17 cellular contexts compared by ENCODE assay signal in genomic region chr15:83192742-83193141, GRCh38. TPM values are rescaled to one million over a fixed set of nuclear protein-coding genes. Genes with fewer than 3 reads are reported as not detected.
DNase-seq lines count a peak whose midpoint lies in the region; ATAC-seq, FAIRE-seq and TF ChIP-seq lines count a peak whose summit lies in the region.
"Had no signal": no experiment of that assay in that cellular context is flagged by ENCODE, and none has a peak within 500 bp of the region (broad histone marks: within the 10 kb centered on the region; RNA-seq: fewer than 3 reads in every experiment).

No MANE protein-coding gene starts in this region.

- H3K4me1 Mint-ChIP-seq in WTC11: peaks cover 44% of the 10 kb centered on the region
- peaks cover 11% of the 10 kb centered on the region for H3K4me1 Mint-ChIP-seq in activated T-helper 17 cell treated with anti-CD3 and anti-CD28 coated beads, Interleukin-2, amount 50 U/mL, for 72 hours

- H3K9me3 Mint-ChIP-seq in WTC11: peaks cover 13% of the 10 kb centered on the region
- H3K9me3 Mint-ChIP-seq in activated T-helper 17 cell treated with anti-CD3 and anti-CD28 coated beads, Interleukin-2, amount 50 U/mL, for 72 hours: no peaks in the 10 kb centered on the region
- H3K9me3 Mint-ChIP-seq: CD8-positive, alpha-beta T cell had no signal

- H3K27ac Mint-ChIP-seq in WTC11: peak overlapping the region; percentile 16
- no peak overlapping the region for H3K27ac Mint-ChIP-seq in activated T-helper 17 cell treated with anti-CD3 and anti-CD28 coated beads, Interleukin-2, amount 50 U/mL, for 72 hours
- H3K27ac Mint-ChIP-seq: CD8-positive, alpha-beta T cell had no signal

- CTCF ChIA-PET in WTC11 (lab: Charles Lee): no interaction called here

- ATAC-seq in WTC11 (no peak), esophagus mucosa (peak; percentile 25), HG02840 (IDR thresholded peaks at IDR 0.05; ENCODE audit: low FRiP score, unreplicated experiment) (no peak)
- no peak for ATAC-seq in activated T-helper 17 cell treated with anti-CD3 and anti-CD28 coated beads, Interleukin-2, amount 50 U/mL, for 72 hours (replicated peaks)
- ATAC-seq: CD8-positive, alpha-beta T cell had no signal

- H3K27me3 ChIP-seq in HUES6 (ENCODE audit: control insufficient read depth, insufficient read depth, low read length): no peaks in the 10 kb centered on the region
- H3K27me3 ChIP-seq: BLaER1 treated with 17β-estradiol and CSF1 and Interleukin-3, amounts not matched to agents 10 nM and 100 nM had no signal

- no peak for TF ChIP-seq CTCF in WTC11 (IDR thresholded peaks at IDR 0.05)
- TF ChIP-seq CTCF in GM13976 (IDR thresholded peaks at IDR 0.05; ENCODE audit: borderline replicate concordance, control extremely low read depth, extremely low read depth, insufficient read depth, missing control alignments): no peak

- POLR2A ChIA-PET in WTC11 (lab: Charles Lee): no interaction called here

- no peaks in the 10 kb centered on the region for H3K27me3 Mint-ChIP-seq in WTC11 (ENCODE audit: low read depth)
- H3K27me3 Mint-ChIP-seq in activated T-helper 17 cell treated with anti-CD3 and anti-CD28 coated beads, Interleukin-2, amount 50 U/mL, for 72 hours: peaks cover 13% of the 10 kb centered on the region

- FAIRE-seq in GM12891 (lab: Jason Lieb, UNC): peak; percentile 59
- FAIRE-seq: H54 had no signal

- DNase-seq in GM12891 (ENCODE audit: insufficient read length, low spot score) (no peak), WTC11 (ENCODE audit: low spot score) (no peak), NOMO-1 treated with dmso at 0.1 percent for 144 hours (lab: John Stamatoyannopoulos, UW; ENCODE audit: unreplicated experiment) (no peak), GM13976 (ENCODE audit: low spot score) (no peak)
- DNase-seq: Calu3; CD8-positive, alpha-beta T cell; GF-D8; NCI-H1694 treated with DMSO at 0.1 percent for 48 hours; NCI-H510A; NCI-H82; PC-9 had no signal

- no peak overlapping the region for H3K4me3 Mint-ChIP-seq in WTC11
- H3K4me3 Mint-ChIP-seq in activated T-helper 17 cell treated with anti-CD3 and anti-CD28 coated beads, Interleukin-2, amount 50 U/mL, for 72 hours: no peak overlapping the region
- H3K4me3 Mint-ChIP-seq: CD8-positive, alpha-beta T cell had no signal

- H3K9ac ChIP-seq in HUES6 (ENCODE audit: low read length): no peak overlapping the region
- H3K9ac ChIP-seq: BLaER1 treated with 17β-estradiol and CSF1 and Interleukin-3, amounts not matched to agents 10 nM and 100 nM had no signal

- TF ChIP-seq POLR2A in GM12891 (IDR thresholded peaks at IDR 0.05; ENCODE audit: low read depth, low read length): no peak

- no peak overlapping the region for H3K4me3 ChIP-seq in HUES6 (ENCODE audit: low read depth, low read length)
- H3K4me3 ChIP-seq: BLaER1 treated with 17β-estradiol and CSF1 and Interleukin-3, amounts not matched to agents 10 nM and 100 nM; PC-9 had no signal

- in situ Hi-C loops in GM13976 (cut with MboI; ENCODE audit: low sequenced_read_pairs, unreplicated experiment): no loop called here

- H3K36me3 ChIP-seq in HUES6 (ENCODE audit: control insufficient read depth, insufficient read depth, low read length): no peaks in the 10 kb centered on the region

- no peaks in the 10 kb centered on the region for H3K9me3 ChIP-seq in HUES6 (ENCODE audit: control insufficient read depth, insufficient read depth, low read depth, low read length)

- H3K36me3 Mint-ChIP-seq in WTC11: peaks cover 16% of the 10 kb centered on the region
- H3K36me3 Mint-ChIP-seq in activated T-helper 17 cell treated with anti-CD3 and anti-CD28 coated beads, Interleukin-2, amount 50 U/mL, for 72 hours (ENCODE audit: low read depth): peaks cover 10% of the 10 kb centered on the region
- H3K36me3 Mint-ChIP-seq: CD8-positive, alpha-beta T cell had no signal

- H3K27ac ChIP-seq in HUES6 (ENCODE audit: low read depth, low read length): peak overlapping the region; percentile 39; the same call in 1 of the 2 replicates
- H3K27ac ChIP-seq: BLaER1 treated with 17β-estradiol and CSF1 and Interleukin-3, amounts not matched to agents 10 nM and 100 nM; PC-9 had no signal

- peaks cover 32% of the 10 kb centered on the region for H3K4me1 ChIP-seq in HUES6 (ENCODE audit: control insufficient read depth, insufficient read depth, low read length)

TF ChIP-seq in GM12891, 5 proteins besides CTCF, POLR2A, EP300 and RAD21:
- TF ChIP-seq PAX5 (IDR thresholded peaks at IDR 0.05; ENCODE audit: insufficient read depth, low read length, severe bottlenecking) (no peak), POLR2AphosphoS5 (IDR thresholded peaks at IDR 0.05; ENCODE audit: low read depth, low read length) (no peak), POU2F2 (IDR thresholded peaks at IDR 0.05; ENCODE audit: low read depth, low read length) (no peak), TAF1 (IDR thresholded peaks at IDR 0.05; ENCODE audit: low read depth, low read length) (no peak), SPI1 (IDR thresholded peaks at IDR 0.05; ENCODE audit: low read depth, low read length) (no peak)

TF ChIP-seq in WTC11, 78 proteins besides CTCF, POLR2A, EP300 and RAD21 (continues in another document):
- TF ChIP-seq CREB1 (CRISPR knock-in tag; IDR thresholded peaks at IDR 0.05) (no peak), ZSCAN18 (CRISPR knock-in tag; IDR thresholded peaks at IDR 0.05) (no peak), CBFB (CRISPR knock-in tag; IDR thresholded peaks at IDR 0.05; ENCODE audit: low read depth) (no peak), NFE2L1 (CRISPR knock-in tag; IDR thresholded peaks at IDR 0.05) (no peak), FOXP1 (CRISPR knock-in tag; IDR thresholded peaks at IDR 0.05; ENCODE audit: borderline replicate concordance) (no peak), ZNF219 (CRISPR knock-in tag; IDR thresholded peaks at IDR 0.05; ENCODE audit: borderline replicate concordance) (no peak)
- TF ChIP-seq, protein P1, sequence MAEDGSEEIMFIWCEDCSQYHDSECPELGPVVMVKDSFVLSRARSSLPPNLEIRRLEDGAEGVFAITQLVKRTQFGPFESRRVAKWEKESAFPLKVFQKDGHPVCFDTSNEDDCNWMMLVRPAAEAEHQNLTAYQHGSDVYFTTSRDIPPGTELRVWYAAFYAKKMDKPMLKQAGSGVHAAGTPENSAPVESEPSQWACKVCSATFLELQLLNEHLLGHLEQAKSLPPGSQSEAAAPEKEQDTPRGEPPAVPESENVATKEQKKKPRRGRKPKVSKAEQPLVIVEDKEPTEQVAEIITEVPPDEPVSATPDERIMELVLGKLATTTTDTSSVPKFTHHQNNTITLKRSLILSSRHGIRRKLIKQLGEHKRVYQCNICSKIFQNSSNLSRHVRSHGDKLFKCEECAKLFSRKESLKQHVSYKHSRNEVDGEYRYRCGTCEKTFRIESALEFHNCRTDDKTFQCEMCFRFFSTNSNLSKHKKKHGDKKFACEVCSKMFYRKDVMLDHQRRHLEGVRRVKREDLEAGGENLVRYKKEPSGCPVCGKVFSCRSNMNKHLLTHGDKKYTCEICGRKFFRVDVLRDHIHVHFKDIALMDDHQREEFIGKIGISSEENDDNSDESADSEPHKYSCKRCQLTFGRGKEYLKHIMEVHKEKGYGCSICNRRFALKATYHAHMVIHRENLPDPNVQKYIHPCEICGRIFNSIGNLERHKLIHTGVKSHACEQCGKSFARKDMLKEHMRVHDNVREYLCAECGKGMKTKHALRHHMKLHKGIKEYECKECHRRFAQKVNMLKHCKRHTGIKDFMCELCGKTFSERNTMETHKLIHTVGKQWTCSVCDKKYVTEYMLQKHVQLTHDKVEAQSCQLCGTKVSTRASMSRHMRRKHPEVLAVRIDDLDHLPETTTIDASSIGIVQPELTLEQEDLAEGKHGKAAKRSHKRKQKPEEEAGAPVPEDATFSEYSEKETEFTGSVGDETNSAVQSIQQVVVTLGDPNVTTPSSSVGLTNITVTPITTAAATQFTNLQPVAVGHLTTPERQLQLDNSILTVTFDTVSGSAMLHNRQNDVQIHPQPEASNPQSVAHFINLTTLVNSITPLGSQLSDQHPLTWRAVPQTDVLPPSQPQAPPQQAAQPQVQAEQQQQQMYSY (CRISPR knock-in tag; IDR thresholded peaks at IDR 0.05): no peak
- TF ChIP-seq, protein P2, sequence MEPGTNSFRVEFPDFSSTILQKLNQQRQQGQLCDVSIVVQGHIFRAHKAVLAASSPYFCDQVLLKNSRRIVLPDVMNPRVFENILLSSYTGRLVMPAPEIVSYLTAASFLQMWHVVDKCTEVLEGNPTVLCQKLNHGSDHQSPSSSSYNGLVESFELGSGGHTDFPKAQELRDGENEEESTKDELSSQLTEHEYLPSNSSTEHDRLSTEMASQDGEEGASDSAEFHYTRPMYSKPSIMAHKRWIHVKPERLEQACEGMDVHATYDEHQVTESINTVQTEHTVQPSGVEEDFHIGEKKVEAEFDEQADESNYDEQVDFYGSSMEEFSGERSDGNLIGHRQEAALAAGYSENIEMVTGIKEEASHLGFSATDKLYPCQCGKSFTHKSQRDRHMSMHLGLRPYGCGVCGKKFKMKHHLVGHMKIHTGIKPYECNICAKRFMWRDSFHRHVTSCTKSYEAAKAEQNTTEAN (CRISPR knock-in tag; IDR thresholded peaks at IDR 0.05): no peak
- TF ChIP-seq, protein P3, sequence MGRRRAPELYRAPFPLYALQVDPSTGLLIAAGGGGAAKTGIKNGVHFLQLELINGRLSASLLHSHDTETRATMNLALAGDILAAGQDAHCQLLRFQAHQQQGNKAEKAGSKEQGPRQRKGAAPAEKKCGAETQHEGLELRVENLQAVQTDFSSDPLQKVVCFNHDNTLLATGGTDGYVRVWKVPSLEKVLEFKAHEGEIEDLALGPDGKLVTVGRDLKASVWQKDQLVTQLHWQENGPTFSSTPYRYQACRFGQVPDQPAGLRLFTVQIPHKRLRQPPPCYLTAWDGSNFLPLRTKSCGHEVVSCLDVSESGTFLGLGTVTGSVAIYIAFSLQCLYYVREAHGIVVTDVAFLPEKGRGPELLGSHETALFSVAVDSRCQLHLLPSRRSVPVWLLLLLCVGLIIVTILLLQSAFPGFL (CRISPR knock-in tag; IDR thresholded peaks at IDR 0.05; ENCODE audit: borderline replicate concordance): no peak

RNA-seq across cellular contexts. Expression of gene HDGFL3, which starts 14.9 kb away (rescaled TPM):
- polyA plus RNA-seq in GM12891 (2012; ENCODE audit: low read depth, missing spikeins): 28.1 TPM
- total RNA-seq in WTC11 (2021): 117 to 126 TPM (median 124 TPM) in 3 replicates
- total RNA-seq in esophagus mucosa: 19.1 TPM
- 10 to 100 TPM; 11.1 to 44.7 TPM for total RNA-seq in activated T-helper 17 cell treated with anti-CD3 and anti-CD28 coated beads, Interleukin-2, amount 50 U/mL, for 72 hours
